Comparison of ENCODE assay signal across 18 cellular contexts in genomic region chr10:21184984-21185383, GRCh38.
DNase-seq lines count a peak whose midpoint lies in the region; ATAC-seq and TF ChIP-seq lines count a peak whose summit lies in the region.
"Had no signal": no experiment of that assay in that cellular context is flagged by ENCODE, and none has a peak within 500 bp of the region (broad histone marks: within the 10 kb centered on the region; RNA-seq: fewer than 3 reads in every experiment).

No MANE protein-coding gene starts in this region.

- POLR2A ChIA-PET in PC-3 (lab: Charles Lee; ENCODE audit: unreplicated experiment), result no interaction called here

- H3K36me3 ChIP-seq in PC-3 (ENCODE audit: low read depth, low read length) (no peaks in the 10 kb centered on the region), suprapubic skin (no peaks in the 10 kb centered on the region), osteoblast (ENCODE audit: insufficient read depth, low read length) (no peaks in the 10 kb centered on the region)

- peak overlapping the region; percentile 4; the same call in 1 of the 2 replicates for H2AFZ ChIP-seq in PC-3 (ENCODE audit: low read length)
- H2AFZ ChIP-seq in osteoblast (ENCODE audit: low read length), result no peak overlapping the region

- 70% methylated on average over 2 of the region's 2 CpGs for WGBS in suprapubic skin

- H3K4me2 ChIP-seq in PC-3 (ENCODE audit: low read length) (0 out of 2 replicates have a peak overlapping the region, but pooled peaks have one; percentile 11), osteoblast (ENCODE audit: insufficient read depth, low read length) (no peak overlapping the region)

- no TSS peak for BruUV-seq in PC-3 (replicated peaks; lab: Mats Ljungman, UMichigan)

- DNase-seq in NCI-H146 (lab: John Stamatoyannopoulos, UW) (peak; percentile 41), NCI-H146 treated with DMSO at 0.1 percent for 48 hours (lab: John Stamatoyannopoulos, UW; ENCODE audit: unreplicated experiment) (no peak), PC-3 (no peak), epithelial cell of prostate (ENCODE audit: low read depth, low spot score) (no peak), suprapubic skin (ENCODE audit: low spot score in 2 of 2) (no peak), NCI-H1105 (lab: John Stamatoyannopoulos, UW) (no peak), osteoblast (ENCODE audit: insufficient read length, low spot score, missing footprints) (no peak)
- DNase-seq: CD4-positive, CD25-positive, alpha-beta regulatory T cell; COR-L47; GDM1; GOT3; MV-4-11; NCI-H526; SIG-M5 had no signal

- no peak overlapping the region for H3K9ac ChIP-seq in PC-3 (ENCODE audit: low read length)

- TF ChIP-seq EP300 in suprapubic skin (IDR thresholded peaks at IDR 0.05), result no peak

- intact Hi-C loops in PC-3 (cut with micrococcal nuclease), result no loop called here

- H3K27me3 ChIP-seq in PC-3 (ENCODE audit: low read length) (no peaks in the 10 kb centered on the region), suprapubic skin (no peaks in the 10 kb centered on the region), osteoblast (ENCODE audit: insufficient read depth, low read length) (no peaks in the 10 kb centered on the region)

- H4K20me1 ChIP-seq in PC-3 (ENCODE audit: low read length), result no peaks in the 10 kb centered on the region
- H4K20me1 ChIP-seq in osteoblast (ENCODE audit: insufficient read depth, low read length), result no peaks in the 10 kb centered on the region

- H3K79me2 ChIP-seq in PC-3 (ENCODE audit: low read length), result no peaks in the 10 kb centered on the region
- H3K79me2 ChIP-seq in osteoblast (ENCODE audit: insufficient read depth, low read length), result no peaks in the 10 kb centered on the region

- ATAC-seq in PC-3 (no peak), HG03457 (IDR thresholded peaks at IDR 0.05; ENCODE audit: unreplicated experiment) (no peak)
- ATAC-seq: GM12878, SK-N-SH treated with all-trans-retinoic acid at 6 μM for 48 hours had no signal

- H3K9me3 ChIP-seq in PC-3 (ENCODE audit: low read length) (no peaks in the 10 kb centered on the region), suprapubic skin (no peaks in the 10 kb centered on the region), osteoblast (ENCODE audit: low read depth, low read length) (no peaks in the 10 kb centered on the region)

- TF ChIP-seq POLR2A in suprapubic skin (IDR thresholded peaks at IDR 0.05), result no peak

- TF ChIP-seq CTCF in PC-3 (conservative IDR thresholded peaks at IDR 0.05; ENCODE audit: low read depth, low read length), result no peak
- no peak for TF ChIP-seq CTCF in suprapubic skin (IDR thresholded peaks at IDR 0.05)
- no peak for TF ChIP-seq CTCF in osteoblast (IDR thresholded peaks at IDR 0.05; ENCODE audit: extremely low read depth, low read depth, low read length)

- CTCF ChIA-PET in PC-3 (lab: Charles Lee), result interaction anchor here (0.7 kb wide), 1 partner anchor 108 kb away, joined by 24 read pairs; no protein-coding TSS in a partner anchor

- H3K4me3 ChIP-seq in PC-3 (ENCODE audit: low read length), result no peak overlapping the region
- H3K4me3 ChIP-seq in suprapubic skin, result no peak overlapping the region
- H3K4me3 ChIP-seq in osteoblast (ENCODE audit: insufficient read depth, low read length), result no peak overlapping the region
- H3K4me3 ChIP-seq: GM12878 had no signal

- no peaks in the 10 kb centered on the region for H3F3A ChIP-seq in PC-3 (ENCODE audit: low read length, unreplicated experiment)

- no peaks in the 10 kb centered on the region for H3K9me2 ChIP-seq in PC-3 (replicated peaks; ENCODE audit: low read length)

- H3K27ac ChIP-seq in PC-3 (ENCODE audit: low read length) (peak overlapping the region; percentile 24; the same call in 1 of the 2 replicates), epithelial cell of prostate (peak overlapping the region; percentile 39), suprapubic skin (peak overlapping the region; percentile 25), osteoblast (ENCODE audit: low read depth, low read length) (no peak overlapping the region)
- H3K27ac ChIP-seq: 22Rv1 had no signal

- H3K4me1 ChIP-seq in PC-3 (ENCODE audit: insufficient read depth, low read length) (peaks cover 17% of the 10 kb centered on the region), suprapubic skin (peaks cover 14% of the 10 kb centered on the region), osteoblast (ENCODE audit: insufficient read depth, low read length) (no peaks in the 10 kb centered on the region)
